In the genomic region with DNA sequence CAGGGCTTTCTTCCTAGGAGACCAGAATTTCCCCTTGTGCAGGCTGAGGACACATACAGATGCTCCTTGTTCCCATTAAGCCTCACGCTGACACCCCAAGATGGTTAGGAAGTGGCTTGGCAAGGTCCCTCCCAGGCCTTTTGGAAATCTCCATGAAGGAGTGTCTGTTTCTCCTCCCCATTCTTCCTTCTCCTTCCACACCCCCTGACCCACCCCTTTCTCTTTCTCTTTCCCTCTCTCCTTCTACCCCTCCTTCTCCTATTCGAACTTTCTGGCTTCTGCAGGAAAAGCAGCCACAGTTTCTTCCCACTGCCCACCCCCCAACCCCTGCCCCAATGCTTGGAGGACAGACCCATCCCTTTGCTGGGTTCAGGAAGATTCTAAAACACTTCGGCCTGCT, we compare ENCODE assay signal across 2 cellular contexts.
TF ChIP-seq lines count a peak whose summit lies in the region.

No MANE protein-coding gene starts in this region.

TF ChIP-seq in GM23338, 12 proteins besides CTCF, POLR2A, EP300 and RAD21 (continues in another document):
- TF ChIP-seq EZH2 (IDR thresholded peaks at IDR 0.05; ENCODE audit: low read depth, unreplicated experiment) = no peak
- TF ChIP-seq, protein P1, sequence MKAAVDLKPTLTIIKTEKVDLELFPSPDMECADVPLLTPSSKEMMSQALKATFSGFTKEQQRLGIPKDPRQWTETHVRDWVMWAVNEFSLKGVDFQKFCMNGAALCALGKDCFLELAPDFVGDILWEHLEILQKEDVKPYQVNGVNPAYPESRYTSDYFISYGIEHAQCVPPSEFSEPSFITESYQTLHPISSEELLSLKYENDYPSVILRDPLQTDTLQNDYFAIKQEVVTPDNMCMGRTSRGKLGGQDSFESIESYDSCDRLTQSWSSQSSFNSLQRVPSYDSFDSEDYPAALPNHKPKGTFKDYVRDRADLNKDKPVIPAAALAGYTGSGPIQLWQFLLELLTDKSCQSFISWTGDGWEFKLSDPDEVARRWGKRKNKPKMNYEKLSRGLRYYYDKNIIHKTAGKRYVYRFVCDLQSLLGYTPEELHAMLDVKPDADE (IDR thresholded peaks at IDR 0.05) = no peak
- no peak for TF ChIP-seq ZNF331 (CRISPR knock-in tag; IDR thresholded peaks at IDR 0.05; ENCODE audit: low read depth)
- no peak for TF ChIP-seq CREB1 (CRISPR knock-in tag; IDR thresholded peaks at IDR 0.05; ENCODE audit: low read depth)
- TF ChIP-seq, protein P2, sequence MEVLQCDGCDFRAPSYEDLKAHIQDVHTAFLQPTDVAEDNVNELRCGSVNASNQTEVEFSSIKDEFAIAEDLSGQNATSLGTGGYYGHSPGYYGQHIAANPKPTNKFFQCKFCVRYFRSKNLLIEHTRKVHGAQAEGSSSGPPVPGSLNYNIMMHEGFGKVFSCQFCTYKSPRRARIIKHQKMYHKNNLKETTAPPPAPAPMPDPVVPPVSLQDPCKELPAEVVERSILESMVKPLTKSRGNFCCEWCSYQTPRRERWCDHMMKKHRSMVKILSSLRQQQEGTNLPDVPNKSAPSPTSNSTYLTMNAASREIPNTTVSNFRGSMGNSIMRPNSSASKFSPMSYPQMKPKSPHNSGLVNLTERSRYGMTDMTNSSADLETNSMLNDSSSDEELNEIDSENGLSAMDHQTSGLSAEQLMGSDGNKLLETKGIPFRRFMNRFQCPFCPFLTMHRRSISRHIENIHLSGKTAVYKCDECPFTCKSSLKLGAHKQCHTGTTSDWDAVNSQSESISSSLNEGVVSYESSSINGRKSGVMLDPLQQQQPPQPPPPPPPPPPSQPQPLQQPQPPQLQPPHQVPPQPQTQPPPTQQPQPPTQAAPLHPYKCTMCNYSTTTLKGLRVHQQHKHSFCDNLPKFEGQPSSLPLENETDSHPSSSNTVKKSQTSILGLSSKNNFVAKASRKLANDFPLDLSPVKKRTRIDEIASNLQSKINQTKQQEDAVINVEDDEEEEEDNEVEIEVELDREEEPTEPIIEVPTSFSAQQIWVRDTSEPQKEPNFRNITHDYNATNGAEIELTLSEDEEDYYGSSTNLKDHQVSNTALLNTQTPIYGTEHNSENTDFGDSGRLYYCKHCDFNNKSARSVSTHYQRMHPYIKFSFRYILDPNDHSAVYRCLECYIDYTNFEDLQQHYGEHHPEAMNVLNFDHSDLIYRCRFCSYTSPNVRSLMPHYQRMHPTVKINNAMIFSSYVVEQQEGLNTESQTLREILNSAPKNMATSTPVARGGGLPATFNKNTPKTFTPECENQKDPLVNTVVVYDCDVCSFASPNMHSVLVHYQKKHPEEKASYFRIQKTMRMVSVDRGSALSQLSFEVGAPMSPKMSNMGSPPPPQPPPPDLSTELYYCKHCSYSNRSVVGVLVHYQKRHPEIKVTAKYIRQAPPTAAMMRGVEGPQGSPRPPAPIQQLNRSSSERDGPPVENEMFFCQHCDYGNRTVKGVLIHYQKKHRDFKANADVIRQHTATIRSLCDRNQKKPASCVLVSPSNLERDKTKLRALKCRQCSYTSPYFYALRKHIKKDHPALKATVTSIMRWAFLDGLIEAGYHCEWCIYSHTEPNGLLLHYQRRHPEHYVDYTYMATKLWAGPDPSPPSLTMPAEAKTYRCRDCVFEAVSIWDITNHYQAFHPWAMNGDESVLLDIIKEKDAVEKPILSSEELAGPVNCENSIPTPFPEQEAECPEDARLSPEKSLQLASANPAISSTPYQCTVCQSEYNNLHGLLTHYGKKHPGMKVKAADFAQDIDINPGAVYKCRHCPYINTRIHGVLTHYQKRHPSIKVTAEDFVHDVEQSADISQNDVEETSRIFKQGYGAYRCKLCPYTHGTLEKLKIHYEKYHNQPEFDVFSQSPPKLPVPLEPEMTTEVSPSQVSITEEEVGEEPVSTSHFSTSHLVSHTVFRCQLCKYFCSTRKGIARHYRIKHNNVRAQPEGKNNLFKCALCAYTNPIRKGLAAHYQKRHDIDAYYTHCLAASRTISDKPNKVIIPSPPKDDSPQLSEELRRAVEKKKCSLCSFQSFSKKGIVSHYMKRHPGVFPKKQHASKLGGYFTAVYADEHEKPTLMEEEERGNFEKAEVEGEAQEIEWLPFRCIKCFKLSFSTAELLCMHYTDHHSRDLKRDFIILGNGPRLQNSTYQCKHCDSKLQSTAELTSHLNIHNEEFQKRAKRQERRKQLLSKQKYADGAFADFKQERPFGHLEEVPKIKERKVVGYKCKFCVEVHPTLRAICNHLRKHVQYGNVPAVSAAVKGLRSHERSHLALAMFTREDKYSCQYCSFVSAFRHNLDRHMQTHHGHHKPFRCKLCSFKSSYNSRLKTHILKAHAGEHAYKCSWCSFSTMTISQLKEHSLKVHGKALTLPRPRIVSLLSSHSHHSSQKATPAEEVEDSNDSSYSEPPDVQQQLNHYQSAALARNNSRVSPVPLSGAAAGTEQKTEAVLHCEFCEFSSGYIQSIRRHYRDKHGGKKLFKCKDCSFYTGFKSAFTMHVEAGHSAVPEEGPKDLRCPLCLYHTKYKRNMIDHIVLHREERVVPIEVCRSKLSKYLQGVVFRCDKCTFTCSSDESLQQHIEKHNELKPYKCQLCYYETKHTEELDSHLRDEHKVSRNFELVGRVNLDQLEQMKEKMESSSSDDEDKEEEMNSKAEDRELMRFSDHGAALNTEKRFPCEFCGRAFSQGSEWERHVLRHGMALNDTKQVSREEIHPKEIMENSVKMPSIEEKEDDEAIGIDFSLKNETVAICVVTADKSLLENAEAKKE (CRISPR knock-in tag; IDR thresholded peaks at IDR 0.05) = no peak
- no peak for TF ChIP-seq POLR2AphosphoS5 (IDR thresholded peaks at IDR 0.05; ENCODE audit: low read depth)
- TF ChIP-seq JUNB (IDR thresholded peaks at IDR 0.05; ENCODE audit: unreplicated experiment) = no peak
- TF ChIP-seq, protein P3, sequence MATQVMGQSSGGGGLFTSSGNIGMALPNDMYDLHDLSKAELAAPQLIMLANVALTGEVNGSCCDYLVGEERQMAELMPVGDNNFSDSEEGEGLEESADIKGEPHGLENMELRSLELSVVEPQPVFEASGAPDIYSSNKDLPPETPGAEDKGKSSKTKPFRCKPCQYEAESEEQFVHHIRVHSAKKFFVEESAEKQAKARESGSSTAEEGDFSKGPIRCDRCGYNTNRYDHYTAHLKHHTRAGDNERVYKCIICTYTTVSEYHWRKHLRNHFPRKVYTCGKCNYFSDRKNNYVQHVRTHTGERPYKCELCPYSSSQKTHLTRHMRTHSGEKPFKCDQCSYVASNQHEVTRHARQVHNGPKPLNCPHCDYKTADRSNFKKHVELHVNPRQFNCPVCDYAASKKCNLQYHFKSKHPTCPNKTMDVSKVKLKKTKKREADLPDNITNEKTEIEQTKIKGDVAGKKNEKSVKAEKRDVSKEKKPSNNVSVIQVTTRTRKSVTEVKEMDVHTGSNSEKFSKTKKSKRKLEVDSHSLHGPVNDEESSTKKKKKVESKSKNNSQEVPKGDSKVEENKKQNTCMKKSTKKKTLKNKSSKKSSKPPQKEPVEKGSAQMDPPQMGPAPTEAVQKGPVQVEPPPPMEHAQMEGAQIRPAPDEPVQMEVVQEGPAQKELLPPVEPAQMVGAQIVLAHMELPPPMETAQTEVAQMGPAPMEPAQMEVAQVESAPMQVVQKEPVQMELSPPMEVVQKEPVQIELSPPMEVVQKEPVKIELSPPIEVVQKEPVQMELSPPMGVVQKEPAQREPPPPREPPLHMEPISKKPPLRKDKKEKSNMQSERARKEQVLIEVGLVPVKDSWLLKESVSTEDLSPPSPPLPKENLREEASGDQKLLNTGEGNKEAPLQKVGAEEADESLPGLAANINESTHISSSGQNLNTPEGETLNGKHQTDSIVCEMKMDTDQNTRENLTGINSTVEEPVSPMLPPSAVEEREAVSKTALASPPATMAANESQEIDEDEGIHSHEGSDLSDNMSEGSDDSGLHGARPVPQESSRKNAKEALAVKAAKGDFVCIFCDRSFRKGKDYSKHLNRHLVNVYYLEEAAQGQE (IDR thresholded peaks at IDR 0.05; ENCODE audit: unreplicated experiment) = no peak
- TF ChIP-seq ZNF114 (CRISPR knock-in tag; IDR thresholded peaks at IDR 0.05) = no peak
- TF ChIP-seq NANOG (IDR thresholded peaks at IDR 0.05; ENCODE audit: borderline replicate concordance) = no peak

TF ChIP-seq in H1, 55 proteins besides CTCF, POLR2A, EP300 and RAD21:
- TF ChIP-seq CBX8 (IDR thresholded peaks at IDR 0.05; ENCODE audit: borderline replicate concordance, low read depth, low read length) = no peak
- TF ChIP-seq CBX5 (IDR thresholded peaks at IDR 0.05; ENCODE audit: low read depth, low read length) = no peak
- no peak for TF ChIP-seq TAF7 (optimal IDR thresholded peaks at IDR 0.05; ENCODE audit: borderline replicate concordance, low read depth, low read length)
- no peak for TF ChIP-seq SUZ12 (IDR thresholded peaks at IDR 0.05; ENCODE audit: low read length)
- TF ChIP-seq TAF1 (IDR thresholded peaks at IDR 0.05; ENCODE audit: low read depth, low read length) = no peak
- no peak for TF ChIP-seq PHF8 (conservative IDR thresholded peaks at IDR 0.05; ENCODE audit: low read depth, low read length)
- TF ChIP-seq JUND (IDR thresholded peaks at IDR 0.05; ENCODE audit: low read length) = no peak
- TF ChIP-seq, protein P4, sequence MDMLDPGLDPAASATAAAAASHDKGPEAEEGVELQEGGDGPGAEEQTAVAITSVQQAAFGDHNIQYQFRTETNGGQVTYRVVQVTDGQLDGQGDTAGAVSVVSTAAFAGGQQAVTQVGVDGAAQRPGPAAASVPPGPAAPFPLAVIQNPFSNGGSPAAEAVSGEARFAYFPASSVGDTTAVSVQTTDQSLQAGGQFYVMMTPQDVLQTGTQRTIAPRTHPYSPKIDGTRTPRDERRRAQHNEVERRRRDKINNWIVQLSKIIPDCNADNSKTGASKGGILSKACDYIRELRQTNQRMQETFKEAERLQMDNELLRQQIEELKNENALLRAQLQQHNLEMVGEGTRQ (IDR thresholded peaks at IDR 0.05; ENCODE audit: low read length) = no peak
- no peak for TF ChIP-seq SP2 (IDR thresholded peaks at IDR 0.05; ENCODE audit: low read length)
- no peak for TF ChIP-seq KDM5A (IDR thresholded peaks at IDR 0.05; ENCODE audit: low read length)
- no peak for TF ChIP-seq CHD2 (IDR thresholded peaks at IDR 0.05; ENCODE audit: low read length)
- no peak for TF ChIP-seq ZNF274 (IDR thresholded peaks at IDR 0.05; ENCODE audit: borderline replicate concordance, extremely low read depth, low read length)
- no peak for TF ChIP-seq SIX5 (IDR thresholded peaks at IDR 0.05; ENCODE audit: low read depth, low read length)
- TF ChIP-seq CREB1 (IDR thresholded peaks at IDR 0.05) = no peak
- TF ChIP-seq, protein P5, sequence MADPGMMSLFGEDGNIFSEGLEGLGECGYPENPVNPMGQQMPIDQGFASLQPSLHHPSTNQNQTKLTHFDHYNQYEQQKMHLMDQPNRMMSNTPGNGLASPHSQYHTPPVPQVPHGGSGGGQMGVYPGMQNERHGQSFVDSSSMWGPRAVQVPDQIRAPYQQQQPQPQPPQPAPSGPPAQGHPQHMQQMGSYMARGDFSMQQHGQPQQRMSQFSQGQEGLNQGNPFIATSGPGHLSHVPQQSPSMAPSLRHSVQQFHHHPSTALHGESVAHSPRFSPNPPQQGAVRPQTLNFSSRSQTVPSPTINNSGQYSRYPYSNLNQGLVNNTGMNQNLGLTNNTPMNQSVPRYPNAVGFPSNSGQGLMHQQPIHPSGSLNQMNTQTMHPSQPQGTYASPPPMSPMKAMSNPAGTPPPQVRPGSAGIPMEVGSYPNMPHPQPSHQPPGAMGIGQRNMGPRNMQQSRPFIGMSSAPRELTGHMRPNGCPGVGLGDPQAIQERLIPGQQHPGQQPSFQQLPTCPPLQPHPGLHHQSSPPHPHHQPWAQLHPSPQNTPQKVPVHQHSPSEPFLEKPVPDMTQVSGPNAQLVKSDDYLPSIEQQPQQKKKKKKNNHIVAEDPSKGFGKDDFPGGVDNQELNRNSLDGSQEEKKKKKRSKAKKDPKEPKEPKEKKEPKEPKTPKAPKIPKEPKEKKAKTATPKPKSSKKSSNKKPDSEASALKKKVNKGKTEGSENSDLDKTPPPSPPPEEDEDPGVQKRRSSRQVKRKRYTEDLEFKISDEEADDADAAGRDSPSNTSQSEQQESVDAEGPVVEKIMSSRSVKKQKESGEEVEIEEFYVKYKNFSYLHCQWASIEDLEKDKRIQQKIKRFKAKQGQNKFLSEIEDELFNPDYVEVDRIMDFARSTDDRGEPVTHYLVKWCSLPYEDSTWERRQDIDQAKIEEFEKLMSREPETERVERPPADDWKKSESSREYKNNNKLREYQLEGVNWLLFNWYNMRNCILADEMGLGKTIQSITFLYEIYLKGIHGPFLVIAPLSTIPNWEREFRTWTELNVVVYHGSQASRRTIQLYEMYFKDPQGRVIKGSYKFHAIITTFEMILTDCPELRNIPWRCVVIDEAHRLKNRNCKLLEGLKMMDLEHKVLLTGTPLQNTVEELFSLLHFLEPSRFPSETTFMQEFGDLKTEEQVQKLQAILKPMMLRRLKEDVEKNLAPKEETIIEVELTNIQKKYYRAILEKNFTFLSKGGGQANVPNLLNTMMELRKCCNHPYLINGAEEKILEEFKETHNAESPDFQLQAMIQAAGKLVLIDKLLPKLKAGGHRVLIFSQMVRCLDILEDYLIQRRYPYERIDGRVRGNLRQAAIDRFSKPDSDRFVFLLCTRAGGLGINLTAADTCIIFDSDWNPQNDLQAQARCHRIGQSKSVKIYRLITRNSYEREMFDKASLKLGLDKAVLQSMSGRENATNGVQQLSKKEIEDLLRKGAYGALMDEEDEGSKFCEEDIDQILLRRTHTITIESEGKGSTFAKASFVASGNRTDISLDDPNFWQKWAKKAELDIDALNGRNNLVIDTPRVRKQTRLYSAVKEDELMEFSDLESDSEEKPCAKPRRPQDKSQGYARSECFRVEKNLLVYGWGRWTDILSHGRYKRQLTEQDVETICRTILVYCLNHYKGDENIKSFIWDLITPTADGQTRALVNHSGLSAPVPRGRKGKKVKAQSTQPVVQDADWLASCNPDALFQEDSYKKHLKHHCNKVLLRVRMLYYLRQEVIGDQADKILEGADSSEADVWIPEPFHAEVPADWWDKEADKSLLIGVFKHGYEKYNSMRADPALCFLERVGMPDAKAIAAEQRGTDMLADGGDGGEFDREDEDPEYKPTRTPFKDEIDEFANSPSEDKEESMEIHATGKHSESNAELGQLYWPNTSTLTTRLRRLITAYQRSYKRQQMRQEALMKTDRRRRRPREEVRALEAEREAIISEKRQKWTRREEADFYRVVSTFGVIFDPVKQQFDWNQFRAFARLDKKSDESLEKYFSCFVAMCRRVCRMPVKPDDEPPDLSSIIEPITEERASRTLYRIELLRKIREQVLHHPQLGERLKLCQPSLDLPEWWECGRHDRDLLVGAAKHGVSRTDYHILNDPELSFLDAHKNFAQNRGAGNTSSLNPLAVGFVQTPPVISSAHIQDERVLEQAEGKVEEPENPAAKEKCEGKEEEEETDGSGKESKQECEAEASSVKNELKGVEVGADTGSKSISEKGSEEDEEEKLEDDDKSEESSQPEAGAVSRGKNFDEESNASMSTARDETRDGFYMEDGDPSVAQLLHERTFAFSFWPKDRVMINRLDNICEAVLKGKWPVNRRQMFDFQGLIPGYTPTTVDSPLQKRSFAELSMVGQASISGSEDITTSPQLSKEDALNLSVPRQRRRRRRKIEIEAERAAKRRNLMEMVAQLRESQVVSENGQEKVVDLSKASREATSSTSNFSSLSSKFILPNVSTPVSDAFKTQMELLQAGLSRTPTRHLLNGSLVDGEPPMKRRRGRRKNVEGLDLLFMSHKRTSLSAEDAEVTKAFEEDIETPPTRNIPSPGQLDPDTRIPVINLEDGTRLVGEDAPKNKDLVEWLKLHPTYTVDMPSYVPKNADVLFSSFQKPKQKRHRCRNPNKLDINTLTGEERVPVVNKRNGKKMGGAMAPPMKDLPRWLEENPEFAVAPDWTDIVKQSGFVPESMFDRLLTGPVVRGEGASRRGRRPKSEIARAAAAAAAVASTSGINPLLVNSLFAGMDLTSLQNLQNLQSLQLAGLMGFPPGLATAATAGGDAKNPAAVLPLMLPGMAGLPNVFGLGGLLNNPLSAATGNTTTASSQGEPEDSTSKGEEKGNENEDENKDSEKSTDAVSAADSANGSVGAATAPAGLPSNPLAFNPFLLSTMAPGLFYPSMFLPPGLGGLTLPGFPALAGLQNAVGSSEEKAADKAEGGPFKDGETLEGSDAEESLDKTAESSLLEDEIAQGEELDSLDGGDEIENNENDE (IDR thresholded peaks at IDR 0.05; ENCODE audit: insufficient replicate concordance, low read length) = no peak
- no peak for TF ChIP-seq CHD1 (IDR thresholded peaks at IDR 0.05; ENCODE audit: low read depth, low read length)
- TF ChIP-seq SRF (IDR thresholded peaks at IDR 0.05; ENCODE audit: low read depth, low read length) = no peak
TF ChIP-seq in H1: peak in this region for 0.
